12 cellular contexts compared by ENCODE assay signal in the genomic region with DNA sequence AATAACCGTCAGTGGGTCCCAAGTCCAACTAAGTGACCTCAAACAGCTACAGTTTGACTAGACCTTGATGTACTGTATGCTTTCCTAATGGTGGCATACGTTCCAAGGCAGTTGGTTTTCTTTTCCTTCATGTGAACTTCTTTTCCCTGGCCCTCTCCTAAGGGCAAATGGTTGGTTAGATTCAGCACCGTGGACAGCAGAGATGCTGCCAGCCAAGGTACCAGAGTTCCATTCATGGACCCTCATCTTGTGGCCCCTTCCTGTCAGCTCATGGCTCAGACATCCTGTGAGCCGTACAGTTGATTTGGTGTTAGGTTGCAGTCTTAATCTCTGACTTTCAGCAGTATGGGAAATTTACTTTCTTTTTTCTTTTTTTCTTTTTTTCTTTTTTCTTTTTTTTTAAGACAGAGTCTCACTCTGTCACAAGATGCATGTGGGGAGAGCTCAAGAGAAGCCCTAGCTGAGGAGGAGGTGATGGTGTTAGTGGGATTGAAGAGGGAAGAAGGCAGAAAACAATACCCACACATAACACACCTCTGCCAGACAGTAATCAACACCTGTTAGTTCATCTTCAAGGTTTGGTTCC.
DNase-seq lines count a peak whose midpoint lies in the region; ATAC-seq and TF ChIP-seq lines count a peak whose summit lies in the region.
"Had no signal": no experiment of that assay in that cellular context is flagged by ENCODE, and none has a peak within 500 bp of the region (broad histone marks: within the 10 kb centered on the region; RNA-seq: fewer than 3 reads in every experiment).

No MANE protein-coding gene starts in this region.

- H3K36me3 ChIP-seq in thyroid gland (no peaks in the 10 kb centered on the region), smooth muscle cell (ENCODE audit: low read depth) (no peaks in the 10 kb centered on the region)

- H3K4me1 ChIP-seq in thyroid gland = no peaks in the 10 kb centered on the region
- no peaks in the 10 kb centered on the region for H3K4me1 ChIP-seq in smooth muscle cell (ENCODE audit: low read depth)

- H3K27ac ChIP-seq in thyroid gland = no peak overlapping the region
- H3K27ac ChIP-seq in smooth muscle cell (ENCODE audit: low read depth) = no peak overlapping the region

- no peaks in the 10 kb centered on the region for H3F3A ChIP-seq in smooth muscle cell (ENCODE audit: low read depth)

- H2AFZ ChIP-seq in smooth muscle cell (ENCODE audit: low read depth) = no peak overlapping the region

- H3K79me2 ChIP-seq in smooth muscle cell (ENCODE audit: low read depth) = no peaks in the 10 kb centered on the region

- ATAC-seq in HG02973 (IDR thresholded peaks at IDR 0.05; ENCODE audit: unreplicated experiment) = no peak
- ATAC-seq: activated T-cell treated with anti-CD3 and anti-CD28 coated beads, Interleukin-2, amount 50 U/mL, for 4 hours; effector memory CD8-positive, alpha-beta T cell had no signal

- TF ChIP-seq CTCF in thyroid gland (IDR thresholded peaks at IDR 0.05) (no peak), smooth muscle cell (IDR thresholded peaks at IDR 0.05; ENCODE audit: borderline replicate concordance, insufficient read depth, poor library complexity, severe bottlenecking) (no peak)

- H3K9me3 ChIP-seq in thyroid gland = no peaks in the 10 kb centered on the region
- no peaks in the 10 kb centered on the region for H3K9me3 ChIP-seq in smooth muscle cell (replicated peaks; ENCODE audit: low read depth)

- H3K4me3 ChIP-seq in thyroid gland (replicated peaks in 1 of 3) (no peak overlapping the region), smooth muscle cell (no peak overlapping the region)

- H3K4me2 ChIP-seq in smooth muscle cell = no peak overlapping the region

- no peaks in the 10 kb centered on the region for H4K20me1 ChIP-seq in smooth muscle cell (ENCODE audit: low read depth)

- 23 to 28% methylated on average over 4 of the region's 4 CpGs for WGBS in thyroid gland, 2 donors
- WGBS in smooth muscle cell (ENCODE audit: low lambda C conversion rate) = 66% methylated on average over 4 of the region's 4 CpGs

- intact Hi-C loops in thyroid gland (cut with DNase I) = no loop called here

- H3K27me3 ChIP-seq in thyroid gland (no peaks in the 10 kb centered on the region), smooth muscle cell (ENCODE audit: low read depth) (no peaks in the 10 kb centered on the region)

- DNase-seq in COLO829 (ENCODE audit: low spot score) (peak; percentile 36), HK-2 (ENCODE audit: unreplicated experiment) (peak; percentile 3), amniotic epithelial cell (ENCODE audit: low read depth) (peak; percentile 3), iris pigment epithelial cell (ENCODE audit: low read depth) (peak; percentile 20), cerebellum (ENCODE audit: low spot score) (no peak), thyroid gland (no peak), smooth muscle cell (lab: John Stamatoyannopoulos, UW; ENCODE audit: unreplicated experiment) (no peak)
- DNase-seq: activated T-cell treated with anti-CD3 and anti-CD28 coated beads, Interleukin-2, amount 50 U/mL, for 4 hours; effector memory CD8-positive, alpha-beta T cell; NCI-H1092; SW 1271 had no signal

- H3K9ac ChIP-seq in smooth muscle cell (ENCODE audit: low read depth) = no peak overlapping the region

- TF ChIP-seq POLR2A in thyroid gland (IDR thresholded peaks at IDR 0.05) = no peak

Comparison
In these comparisons a context has a peak if more than half of its experiments do, and no peak if none do; other contexts are left out.
1. DNase-seq: peak in COLO829 (single experiment), HK-2 (single experiment), amniotic epithelial cell (single experiment) and iris pigment epithelial cell (single experiment); none in cerebellum (single experiment), thyroid gland (0 of 2) and smooth muscle cell (single experiment).